17 cellular contexts compared by ENCODE assay signal in the genomic region with DNA sequence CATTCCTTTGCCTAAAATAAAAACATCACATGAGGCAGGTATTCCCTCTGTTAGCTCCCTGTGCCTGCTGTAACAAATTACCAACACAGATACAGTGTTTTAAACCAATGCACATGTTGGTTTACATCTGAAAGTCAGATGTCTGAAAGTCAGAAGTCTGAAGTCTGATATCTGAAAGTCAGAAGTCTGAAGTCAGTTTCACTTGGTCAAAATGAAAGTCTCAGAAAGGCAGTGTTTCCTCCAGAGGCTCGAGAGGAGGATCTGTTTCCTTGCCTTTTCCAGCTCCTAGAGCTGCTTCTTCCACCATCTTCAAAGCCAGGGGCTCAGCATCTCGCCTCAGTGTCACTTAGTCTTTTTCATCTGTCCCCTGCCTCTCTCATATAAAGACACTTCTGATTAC. TPM values are rescaled to one million over a fixed set of nuclear protein-coding genes. Genes with fewer than 3 reads are reported as not detected.
DNase-seq lines count a peak whose midpoint lies in the region; ATAC-seq and TF ChIP-seq lines count a peak whose summit lies in the region.
"Had no signal": no experiment of that assay in that cellular context is flagged by ENCODE, and none has a peak within 500 bp of the region (broad histone marks: within the 10 kb centered on the region; RNA-seq: fewer than 3 reads in every experiment).

No MANE protein-coding gene starts in this region.

- H3K36me3 Mint-ChIP-seq in Calu3 (ENCODE audit: insufficient read depth, unreplicated experiment), result no peaks in the 10 kb centered on the region

- H3K27me3 Mint-ChIP-seq in Calu3 (ENCODE audit: unreplicated experiment), result peaks cover 66% of the 10 kb centered on the region

- intact Hi-C loops in Calu3 (cut with micrococcal nuclease; ENCODE audit: unreplicated experiment), result no loop called here

- no peak overlapping the region for H3K27ac Mint-ChIP-seq in Calu3 (ENCODE audit: unreplicated experiment)

- CTCF ChIA-PET in Calu3 (lab: Charles Lee), result no interaction called here

- DNase-seq in GM10266 (ENCODE audit: extremely low spot score) (peak; percentile 31), Calu3 (no peak), Kasumi-1 (lab: John Stamatoyannopoulos, UW) (no peak), SKM-1 treated with dmso at 0.1 percent for 144 hours (lab: John Stamatoyannopoulos, UW; ENCODE audit: unreplicated experiment) (no peak), LoVo (ENCODE audit: low spot score) (no peak)
- DNase-seq: 8988T; activated CD4-positive, alpha-beta T cell treated with anti-CD3 and anti-CD28 coated beads for 48 hours; NCI-H1092; NCI-H774; stimulated activated CD4-positive, alpha-beta T cell treated with anti-CD3 and anti-CD28 coated beads, Interleukin-1b, Interleukin-23, amount 100 ng/mL, for 48 hours; stimulated activated naive CD4-positive, alpha-beta T cell treated with Interleukin-2 at 50 U/mL for 16 hours had no signal

- H3K9me3 Mint-ChIP-seq in Calu3 (ENCODE audit: low read depth, unreplicated experiment), result no peaks in the 10 kb centered on the region

- TF ChIP-seq CTCF in GM10266 (IDR thresholded peaks at IDR 0.05; ENCODE audit: control insufficient read depth, insufficient read depth, low read depth, missing control alignments) (no peak), Calu3 (IDR thresholded peaks at IDR 0.05; ENCODE audit: unreplicated experiment) (no peak)

- H3K4me3 Mint-ChIP-seq in Calu3 (ENCODE audit: low read depth, unreplicated experiment), result no peak overlapping the region

- no TSS peak for BruUV-seq in Calu3 (replicated peaks; lab: Mats Ljungman, UMichigan)

- H3K4me1 Mint-ChIP-seq in Calu3 (ENCODE audit: low read depth, unreplicated experiment), result no peaks in the 10 kb centered on the region

- peak; percentile 90 for ATAC-seq in GM19324 (IDR thresholded peaks at IDR 0.05; ENCODE audit: low FRiP score, unreplicated experiment)
- ATAC-seq in HG02642 (IDR thresholded peaks at IDR 0.05; ENCODE audit: poor library complexity, unreplicated experiment), result peak; percentile 82
- ATAC-seq in HG03342 (IDR thresholded peaks at IDR 0.05; ENCODE audit: unreplicated experiment), result peak; percentile 93

RNA-seq across cellular contexts. Expression of gene SST, which starts 22.0 kb away (rescaled TPM):
- total RNA-seq in Calu3 (2022), result not detected in 2 replicates
- total RNA-seq: prostate gland, SK-MEL-5 had no signal

RNA-seq across cellular contexts. Expression of gene RTP2, which starts 54.2 kb away (rescaled TPM):
- total RNA-seq in Calu3 (2022), result not detected in 2 replicates
- total RNA-seq: cardiac muscle cell, prostate gland, SK-MEL-5 had no signal
